ENCODE assay signal across 8 cellular contexts in the genomic region with DNA sequence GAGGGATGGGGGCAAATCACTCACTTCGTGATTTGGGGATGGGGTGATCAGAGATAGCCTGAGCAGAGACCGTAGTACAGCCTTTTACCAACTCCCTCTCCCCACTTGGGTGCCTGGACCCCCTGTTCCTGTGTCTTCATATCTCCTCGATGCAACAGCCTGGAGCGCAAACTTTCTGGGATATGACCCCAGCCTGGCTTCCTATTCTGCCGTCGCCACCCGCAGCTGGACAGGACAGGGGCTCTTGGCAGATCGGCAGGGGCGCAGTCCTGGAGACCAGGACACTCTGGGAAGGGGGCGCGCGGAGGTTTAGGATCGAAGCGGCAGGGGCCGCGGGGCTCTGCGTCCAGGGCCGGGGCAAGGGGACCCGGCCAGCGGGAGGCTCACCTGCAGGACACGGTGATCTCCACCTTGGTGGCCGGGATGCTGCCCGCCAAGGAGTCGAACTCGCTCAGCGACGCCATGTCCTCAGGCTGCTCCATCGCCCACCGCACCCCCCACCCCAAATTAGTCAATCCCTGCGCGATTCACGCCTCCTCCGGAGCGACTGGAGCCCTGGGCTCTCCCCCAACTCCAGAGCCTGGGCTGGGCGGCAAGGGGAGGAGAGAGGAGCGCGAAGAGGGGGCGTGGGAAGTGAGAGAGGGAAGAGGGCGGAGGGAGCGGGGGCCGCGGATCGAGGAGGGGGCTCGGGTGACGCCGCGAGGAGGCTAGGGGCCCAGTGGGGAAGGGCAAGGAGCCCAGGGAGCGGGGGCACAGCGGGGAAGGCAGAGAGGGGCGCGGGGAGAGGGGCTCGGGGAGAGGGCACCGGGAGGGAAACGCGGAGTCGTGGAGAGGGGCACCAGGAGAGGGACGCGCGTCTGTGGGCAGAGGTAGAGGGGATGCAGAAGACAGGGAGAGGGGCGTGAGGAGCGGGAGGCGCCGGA. TPM values are rescaled to one million over a fixed set of nuclear protein-coding genes. Genes with fewer than 3 reads are reported as not detected.
A peak's percentile ranks its signal among the peaks of the same experiment; 100 is the strongest.
DNase-seq lines count a peak whose midpoint lies in the region; ATAC-seq and TF ChIP-seq lines count a peak whose summit lies in the region.

A gene (minus strand): TSS at position 549 of the 923 bp plus-strand sequence. CDS start 67 bp downstream, at position 482.

- H3K27me3 Mint-ChIP-seq in GM23338 (ENCODE audit: insufficient read depth, low read depth, poor library complexity) (peaks cover 63% of the 10 kb centered on the region), progenitor cell of endocrine pancreas (peaks cover 82% of the 10 kb centered on the region)

- no peaks in the 10 kb centered on the region for H4K20me1 ChIP-seq in GM23338 (replicated peaks; ENCODE audit: insufficient read depth)

- no peaks in the 10 kb centered on the region; the same call in 1 of the 2 replicates for H3K36me3 ChIP-seq in GM23338 (ENCODE audit: insufficient read depth)

- DNase-seq in GM23338 (ENCODE audit: low spot score) (peak; percentile 68), fibroblast of mammary gland (ENCODE audit: low read depth) (no peak), progenitor cell of endocrine pancreas (ENCODE audit: low spot score, unreplicated experiment) (no peak), H4 (ENCODE audit: low spot score) (no peak)

- no peak within 1 kb of the TSS for H3K27ac ChIP-seq in GM23338 (ENCODE audit: low read depth)

- no peaks in the 10 kb centered on the region for H3K79me2 ChIP-seq in GM23338 (replicated peaks; ENCODE audit: insufficient read depth)

- H3K36me3 Mint-ChIP-seq in GM23338 (ENCODE audit: low read depth), result no peaks in the 10 kb centered on the region
- no peaks in the 10 kb centered on the region for H3K36me3 Mint-ChIP-seq in progenitor cell of endocrine pancreas (ENCODE audit: insufficient read depth)

- peak; percentile 24 for ATAC-seq in GM23338
- peak; percentile 48 for ATAC-seq in SK-N-SH treated with all-trans-retinoic acid at 6 μM for 48 hours
- no peak for ATAC-seq in HG03039 (IDR thresholded peaks at IDR 0.05; ENCODE audit: unreplicated experiment)
- no peak for ATAC-seq in GM21619 (IDR thresholded peaks at IDR 0.05; ENCODE audit: unreplicated experiment)
- ATAC-seq in esophagus mucosa, result no peak

- TF ChIP-seq CTCF in GM23338 (conservative IDR thresholded peaks at IDR 0.05; ENCODE audit: low read depth in 2 of 2) (no peak), fibroblast of mammary gland (conservative IDR thresholded peaks at IDR 0.05; ENCODE audit: control insufficient read depth, insufficient read depth, low read depth, low read length) (no peak), progenitor cell of endocrine pancreas (IDR thresholded peaks at IDR 0.05; ENCODE audit: unreplicated experiment) (no peak)

- H3K9me3 Mint-ChIP-seq in GM23338 (no peaks in the 10 kb centered on the region), progenitor cell of endocrine pancreas (ENCODE audit: low read depth) (no peaks in the 10 kb centered on the region)

- H3K4me3 ChIP-seq in GM23338 (peak within 1 kb of the TSS; percentile 81), fibroblast of mammary gland (ENCODE audit: control insufficient read depth, low read depth, low read length) (peak within 1 kb of the TSS; percentile 27)

- H3K27ac Mint-ChIP-seq in GM23338, result no peak within 1 kb of the TSS
- no peak within 1 kb of the TSS for H3K27ac Mint-ChIP-seq in progenitor cell of endocrine pancreas

- H3K27me3 ChIP-seq in GM23338 (ENCODE audit: insufficient read depth), result peaks cover 70% of the 10 kb centered on the region

- H3K4me1 ChIP-seq in GM23338 (ENCODE audit: insufficient read depth), result peaks cover 9% of the 10 kb centered on the region

- peak within 1 kb of the TSS; percentile 92 for H3K4me2 ChIP-seq in GM23338

- H3F3A ChIP-seq in GM23338 (replicated peaks; ENCODE audit: low read depth), result no peaks in the 10 kb centered on the region

- H3K4me3 Mint-ChIP-seq in GM23338 (peak within 1 kb of the TSS; percentile 85), progenitor cell of endocrine pancreas (ENCODE audit: low read depth) (peak within 1 kb of the TSS; percentile 62)

- H2AFZ ChIP-seq in GM23338, result peak within 1 kb of the TSS; percentile 97

- no peaks in the 10 kb centered on the region for H3K9me2 ChIP-seq in GM23338 (ENCODE audit: insufficient read depth)

- peaks cover 22% of the 10 kb centered on the region for H3K4me1 Mint-ChIP-seq in GM23338
- peaks cover 7% of the 10 kb centered on the region for H3K4me1 Mint-ChIP-seq in progenitor cell of endocrine pancreas (ENCODE audit: low read depth)

TF ChIP-seq in GM23338, 12 proteins besides CTCF, POLR2A, EP300 and RAD21:
- TF ChIP-seq EZH2 (IDR thresholded peaks at IDR 0.05; ENCODE audit: low read depth, unreplicated experiment) (peak; percentile 8), EZH2phosphoT487 (IDR thresholded peaks at IDR 0.05; ENCODE audit: unreplicated experiment) (no peak), POLR2AphosphoS5 (IDR thresholded peaks at IDR 0.05; ENCODE audit: low read depth) (no peak)

TF ChIP-seq in SK-N-SH treated with all-trans-retinoic acid at 6 μM for 48 hours, 23 proteins besides CTCF, POLR2A, EP300 and RAD21:
- TF ChIP-seq, protein P1, sequence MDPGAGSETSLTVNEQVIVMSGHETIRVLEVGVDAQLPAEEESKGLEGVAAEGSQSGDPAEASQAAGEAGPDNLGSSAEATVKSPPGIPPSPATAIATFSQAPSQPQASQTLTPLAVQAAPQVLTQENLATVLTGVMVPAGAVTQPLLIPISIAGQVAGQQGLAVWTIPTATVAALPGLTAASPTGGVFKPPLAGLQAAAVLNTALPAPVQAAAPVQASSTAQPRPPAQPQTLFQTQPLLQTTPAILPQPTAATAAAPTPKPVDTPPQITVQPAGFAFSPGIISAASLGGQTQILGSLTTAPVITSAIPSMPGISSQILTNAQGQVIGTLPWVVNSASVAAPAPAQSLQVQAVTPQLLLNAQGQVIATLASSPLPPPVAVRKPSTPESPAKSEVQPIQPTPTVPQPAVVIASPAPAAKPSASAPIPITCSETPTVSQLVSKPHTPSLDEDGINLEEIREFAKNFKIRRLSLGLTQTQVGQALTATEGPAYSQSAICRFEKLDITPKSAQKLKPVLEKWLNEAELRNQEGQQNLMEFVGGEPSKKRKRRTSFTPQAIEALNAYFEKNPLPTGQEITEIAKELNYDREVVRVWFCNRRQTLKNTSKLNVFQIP (CRISPR knock-in tag; IDR thresholded peaks at IDR 0.05; ENCODE audit: borderline replicate concordance, low read depth), result no peak
- TF ChIP-seq ARNTL (CRISPR knock-in tag; IDR thresholded peaks at IDR 0.05; ENCODE audit: borderline replicate concordance, low read depth), result no peak
- no peak for TF ChIP-seq ISL1 (CRISPR knock-in tag; IDR thresholded peaks at IDR 0.05)
- TF ChIP-seq, protein P2, sequence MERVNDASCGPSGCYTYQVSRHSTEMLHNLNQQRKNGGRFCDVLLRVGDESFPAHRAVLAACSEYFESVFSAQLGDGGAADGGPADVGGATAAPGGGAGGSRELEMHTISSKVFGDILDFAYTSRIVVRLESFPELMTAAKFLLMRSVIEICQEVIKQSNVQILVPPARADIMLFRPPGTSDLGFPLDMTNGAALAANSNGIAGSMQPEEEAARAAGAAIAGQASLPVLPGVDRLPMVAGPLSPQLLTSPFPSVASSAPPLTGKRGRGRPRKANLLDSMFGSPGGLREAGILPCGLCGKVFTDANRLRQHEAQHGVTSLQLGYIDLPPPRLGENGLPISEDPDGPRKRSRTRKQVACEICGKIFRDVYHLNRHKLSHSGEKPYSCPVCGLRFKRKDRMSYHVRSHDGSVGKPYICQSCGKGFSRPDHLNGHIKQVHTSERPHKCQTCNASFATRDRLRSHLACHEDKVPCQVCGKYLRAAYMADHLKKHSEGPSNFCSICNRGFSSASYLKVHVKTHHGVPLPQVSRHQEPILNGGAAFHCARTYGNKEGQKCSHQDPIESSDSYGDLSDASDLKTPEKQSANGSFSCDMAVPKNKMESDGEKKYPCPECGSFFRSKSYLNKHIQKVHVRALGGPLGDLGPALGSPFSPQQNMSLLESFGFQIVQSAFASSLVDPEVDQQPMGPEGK (CRISPR knock-in tag; IDR thresholded peaks at IDR 0.05; ENCODE audit: borderline replicate concordance), result no peak

RNA-seq across cellular contexts. Expression of the gene that starts here (rescaled TPM):
- total RNA-seq in GM23338 (2014; rRNA removed; shearing (Covaris generic)), result 0.12 and 0.14 TPM in 2 replicates
- 0.37 and 0.42 TPM in 2 replicates for polyA plus RNA-seq in GM23338 (2016; fragmentation: Nextera tagmentation; extraction: Ambion mirVana)
- total RNA-seq in progenitor cell of endocrine pancreas, result 0.16 and 0.24 TPM in 2 replicates
- total RNA-seq in esophagus mucosa, result 1.00 TPM
- total RNA-seq in H4 (2014; rRNA removed; shearing (Covaris generic)), result not detected in 2 replicates

Comparison
In these comparisons a context has a peak if more than half of its experiments do, and no peak if none do; other contexts are left out.
1. Peak in DNase-seq, ATAC-seq, H3K4me3 ChIP-seq and H3K4me2 ChIP-seq in GM23338; RNA of the gene not detected or under 1 TPM.